ENCODE assay signal across 32 cellular contexts in genomic region chr4:67754288-67754687, GRCh38. TPM values are rescaled to one million over a fixed set of nuclear protein-coding genes. Genes with fewer than 3 reads are reported as not detected.
"Had no signal": no experiment of that assay in that cellular context is flagged by ENCODE, and none has a peak within 500 bp of the region (broad histone marks: within the 10 kb centered on the region; RNA-seq: fewer than 3 reads in every experiment).

Gene GNRHR (minus strand): TSS chr4:67754388. CDS start chr4:67754335, 53 bp downstream.

- H3K36me3 Mint-ChIP-seq: mesothelial cell of epicardium, naive B cell, natural killer cell had no signal

- H3K27me3 Mint-ChIP-seq: naive B cell; progenitor cell of endocrine pancreas; stimulated activated naive B cell treated with anti-CD40 and anti-IgM and Interleukin-4, amounts not matched to agents 10 μg/mL and 1 μg/mL and 100 μg/mL, for 72 hours had no signal

- H3K4me3 Mint-ChIP-seq: mesothelial cell of epicardium; naive B cell; natural killer cell; nephron progenitor cell; stimulated activated naive B cell treated with anti-CD40 and anti-IgM and Interleukin-4, amounts not matched to agents 10 μg/mL and 1 μg/mL and 100 μg/mL, for 72 hours had no signal

- H3K9me3 Mint-ChIP-seq: mesothelial cell of epicardium; naive B cell; natural killer cell; nephron progenitor cell; stimulated activated naive B cell treated with anti-CD40 and anti-IgM and Interleukin-4, amounts not matched to agents 10 μg/mL and 1 μg/mL and 100 μg/mL, for 72 hours had no signal

- DNase-seq: islet precursor cell; left ventricle myocardium inferior; mesendoderm; naive B cell; natural killer cell; nephron progenitor cell; ovary; right lobe of liver; stimulated activated CD4-positive, alpha-beta T cell treated with anti-CD3 and anti-CD28 coated beads, Interleukin-12 subunit alpha, Interleukin-12 subunit beta, amount 100 ng/mL, for 4 hours; stimulated activated CD4-positive, alpha-beta T cell treated with anti-CD3 and anti-CD28 coated beads, Interleukin-15, amount 100 ng/mL, for 24 hours; stimulated activated CD4-positive, alpha-beta T cell treated with anti-CD3 and anti-CD28 coated beads, Interleukin-2, amount 100 ng/mL, for 24 hours; stimulated activated CD4-positive, alpha-beta T cell treated with anti-CD3 and anti-CD28 coated beads, Interleukin-4, amount 100 ng/mL, for 1 hour; stimulated activated naive B cell treated with anti-CD40 and anti-IgM and Interleukin-4, amounts not matched to agents 10 μg/mL and 1 μg/mL and 100 μg/mL, for 72 hours; stimulated activated naive CD8-positive, alpha-beta T cell treated with anti-CD3 and anti-CD28 coated beads, Interleukin-15, Interleukin-2, amounts not matched to agents 100 U/mL and 50 U/mL, for 24 hours; stomach; testis; thyroid gland; transverse colon; upper lobe of left lung had no signal

- H3K27ac Mint-ChIP-seq: mesothelial cell of epicardium; natural killer cell; nephron progenitor cell; progenitor cell of endocrine pancreas; stimulated activated naive B cell treated with anti-CD40 and anti-IgM and Interleukin-4, amounts not matched to agents 10 μg/mL and 1 μg/mL and 100 μg/mL, for 72 hours had no signal

- H3K4me1 Mint-ChIP-seq: naive B cell; natural killer cell; stimulated activated naive B cell treated with anti-CD40 and anti-IgM and Interleukin-4, amounts not matched to agents 10 μg/mL and 1 μg/mL and 100 μg/mL, for 72 hours had no signal

RNA-seq across cellular contexts. Expression of gene GNRHR, which starts in this region (rescaled TPM):
- total RNA-seq: kidney epithelial cell, left ventricle myocardium inferior, lower leg skin, lung, mesothelial cell of epicardium, mononuclear cell, natural killer cell, omental fat pad, progenitor cell of endocrine pancreas, pulmonary artery endothelial cell, renal cortical epithelial cell, right atrium auricular region, right lobe of liver, skeletal muscle tissue, stomach, thyroid gland, transverse colon, upper lobe of left lung, urinary bladder, vagina had no signal
